27 cellular contexts compared by ENCODE assay signal in genomic region chrX:13254870-13255269, GRCh38.
DNase-seq lines count a peak whose midpoint lies in the region; ATAC-seq, FAIRE-seq and TF ChIP-seq lines count a peak whose summit lies in the region.
"Had no signal": no experiment of that assay in that cellular context is flagged by ENCODE, and none has a peak within 500 bp of the region (broad histone marks: within the 10 kb centered on the region; RNA-seq: fewer than 3 reads in every experiment).

No MANE protein-coding gene starts in this region.

- H3K27me3 ChIP-seq in Loucy (ENCODE audit: insufficient read depth, low read length, poor library complexity, severe bottlenecking) (no peaks in the 10 kb centered on the region), HepG2 (ENCODE audit: control insufficient read depth in 1 of 2, insufficient read depth in 2 of 2, low read length in 2 of 2) (no peaks in the 10 kb centered on the region), Peyer's patch (no peaks in the 10 kb centered on the region)
- H3K27me3 ChIP-seq: BLaER1, neural progenitor cell, SJCRH30, stomach, tibial nerve had no signal

- no peak for TF ChIP-seq EP300 in HepG2 (IDR thresholded peaks at IDR 0.05; ENCODE audit: low read depth in 2 of 2, low read length in 2 of 2)
- no peak for TF ChIP-seq EP300 in HepG2 (CRISPR knock-in tag; IDR thresholded peaks at IDR 0.05; ENCODE audit: borderline replicate concordance)

- no peak for FAIRE-seq in HepG2 (lab: Jason Lieb, UNC)
- FAIRE-seq: kidney had no signal

- H3K9me2 ChIP-seq in Loucy (replicated peaks; ENCODE audit: low read depth, low read length): no peaks in the 10 kb centered on the region

- H3K9me3 Mint-ChIP-seq in activated CD8-positive, alpha-beta memory T cell treated with anti-CD3 and anti-CD28 coated beads, Interleukin-2, amount 10 ng/mL, durations not matched to agents 7 days and 5 days (ENCODE audit: low read depth): no peaks in the 10 kb centered on the region
- H3K9me3 Mint-ChIP-seq in activated T-helper 17 cell treated with anti-CD3 and anti-CD28 coated beads, Interleukin-2, amount 50 U/mL, for 72 hours: no peaks in the 10 kb centered on the region
- H3K9me3 Mint-ChIP-seq in stimulated activated naive B cell treated with anti-CD40 and anti-IgM and Interleukin-4, amounts not matched to agents 10 μg/mL and 1 μg/mL and 100 μg/mL, for 72 hours: peaks cover 2 to 10% of the 10 kb centered on the region in 2 donors

- DNase-seq in activated CD8-positive, alpha-beta memory T cell treated with anti-CD3 and anti-CD28 coated beads, Interleukin-2, amount 10 ng/mL, durations not matched to agents 7 days and 5 days: peak; percentile 41
- no peak for DNase-seq in activated CD8-positive, alpha-beta memory T cell treated with anti-CD3 and anti-CD28 coated beads, Interleukin-2, amount 50 U/mL, for 4 hours
- DNase-seq in stimulated activated naive B cell treated with anti-CD40 and anti-IgM and Interleukin-4, amounts not matched to agents 10 μg/mL and 1 μg/mL and 100 μg/mL, for 72 hours: no peak
- DNase-seq in HepG2 (ENCODE audit: low spot score) (no peak), Peyer's patch (no peak)
- DNase-seq: activated CD8-positive, alpha-beta memory T cell treated with anti-CD3 and anti-CD28 coated beads, Interleukin-2, amount 50 U/mL, for 48 hours; activated gamma-delta T cell treated with Interleukin-2 at 50 U/mL for 16 hours; endodermal cell; GOT3; KG1; kidney; NCI-H1105; NCI-H2029; NCI-H226; NCI-H774; stomach; T-helper 17 cell had no signal

- H3K4me2 ChIP-seq in Loucy (ENCODE audit: low read depth, low read length, poor library complexity, severe bottlenecking) (peak overlapping the region; percentile 57), HepG2 (ENCODE audit: low read depth, low read length) (no peak overlapping the region)
- H3K4me2 ChIP-seq: BLaER1, neural progenitor cell had no signal

- 0 out of 2 replicates have a peak overlapping the region, but pooled peaks have one; percentile 44 for H2AFZ ChIP-seq in Loucy (ENCODE audit: low read length)
- no peak overlapping the region for H2AFZ ChIP-seq in HepG2 (ENCODE audit: low read length)

- POLR2A ChIA-PET in HepG2 (lab: Yijun Ruan, JAX): no interaction called here

- intact Hi-C loops in HepG2 (cut with micrococcal nuclease; ENCODE audit: unreplicated experiment): no loop called here

- TF ChIP-seq CTCF in Loucy (conservative IDR thresholded peaks at IDR 0.05; ENCODE audit: low read length) (no peak), HepG2 (CRISPR knock-in tag; IDR thresholded peaks at IDR 0.05) (no peak), Peyer's patch (IDR thresholded peaks at IDR 0.05) (no peak)

- H3F3A ChIP-seq in Loucy (ENCODE audit: low read depth): no peaks in the 10 kb centered on the region

- peaks cover 43% of the 10 kb centered on the region for H3K4me1 Mint-ChIP-seq in activated CD8-positive, alpha-beta memory T cell treated with anti-CD3 and anti-CD28 coated beads, Interleukin-2, amount 10 ng/mL, durations not matched to agents 7 days and 5 days
- peaks cover 3% of the 10 kb centered on the region for H3K4me1 Mint-ChIP-seq in activated T-helper 17 cell treated with anti-CD3 and anti-CD28 coated beads, Interleukin-2, amount 50 U/mL, for 72 hours
- peaks cover 38 to 42% of the 10 kb centered on the region in 2 donors for H3K4me1 Mint-ChIP-seq in stimulated activated naive B cell treated with anti-CD40 and anti-IgM and Interleukin-4, amounts not matched to agents 10 μg/mL and 1 μg/mL and 100 μg/mL, for 72 hours
- H3K4me1 Mint-ChIP-seq: endodermal cell, neural progenitor cell had no signal

- H3K4me3 ChIP-seq in Loucy (ENCODE audit: low read length, poor library complexity, severe bottlenecking): no peak overlapping the region
- H3K4me3 ChIP-seq in HepG2 (replicated peaks in 1 of 3; ENCODE audit: insufficient read depth in 1 of 3, low read depth in 2 of 3, low read length in 3 of 3): no peak overlapping the region
- no peak overlapping the region for H3K4me3 ChIP-seq in Peyer's patch
- H3K4me3 ChIP-seq: BLaER1, coronary artery, lower lobe of right lung, neural progenitor cell, SJCRH30, stomach, tibial nerve had no signal

- H3K9ac ChIP-seq in Loucy (ENCODE audit: low read depth, low read length, poor library complexity, severe bottlenecking) (no peak overlapping the region), HepG2 (ENCODE audit: insufficient read depth, low read depth, low read length) (no peak overlapping the region)
- H3K9ac ChIP-seq: BLaER1, neural progenitor cell had no signal

- H3K4me1 ChIP-seq in Loucy (ENCODE audit: insufficient read depth, low read length, poor library complexity, severe bottlenecking): peaks cover 30% of the 10 kb centered on the region
- H3K4me1 ChIP-seq in HepG2 (ENCODE audit: insufficient read depth, low read length): no peaks in the 10 kb centered on the region; the same call in 1 of the 2 replicates
- no peaks in the 10 kb centered on the region for H3K4me1 ChIP-seq in Peyer's patch
- H3K4me1 ChIP-seq: lower lobe of right lung, neural progenitor cell, stomach had no signal

- TF ChIP-seq POLR2A in HepG2 (IDR thresholded peaks at IDR 0.05; ENCODE audit: insufficient read depth in 1 of 2, low read depth in 2 of 2, low read length in 2 of 2) (no peak), Peyer's patch (IDR thresholded peaks at IDR 0.05) (no peak)

- H3K36me3 ChIP-seq in Loucy (ENCODE audit: insufficient read depth, low read length) (no peaks in the 10 kb centered on the region), HepG2 (replicated peaks in 1 of 2; ENCODE audit: control insufficient read depth in 1 of 2, insufficient read depth in 2 of 2, low read length in 2 of 2) (no peaks in the 10 kb centered on the region), Peyer's patch (no peaks in the 10 kb centered on the region)
- H3K36me3 ChIP-seq: BLaER1, lower lobe of right lung, neural progenitor cell, SJCRH30, stomach, tibial nerve had no signal

- peak; percentile 27 for ATAC-seq in activated CD8-positive, alpha-beta memory T cell treated with anti-CD3 and anti-CD28 coated beads, Interleukin-2, amount 10 ng/mL, durations not matched to agents 7 days and 5 days
- ATAC-seq in activated T-helper 17 cell treated with anti-CD3 and anti-CD28 coated beads, Interleukin-2, amount 50 U/mL, for 72 hours (replicated peaks): peak; percentile 26
- ATAC-seq in stimulated activated naive B cell treated with anti-CD40 and anti-IgM and Interleukin-4, amounts not matched to agents 10 μg/mL and 1 μg/mL and 100 μg/mL, for 72 hours (replicated peaks): no peak
- ATAC-seq in HepG2: no peak
- no peak for ATAC-seq in HG03442 (IDR thresholded peaks at IDR 0.05; ENCODE audit: unreplicated experiment)
- ATAC-seq: PC-3, T-helper 17 cell had no signal

- no peaks in the 10 kb centered on the region for H3K9me3 ChIP-seq in Loucy (ENCODE audit: insufficient read depth, low read depth, low read length)
- H3K9me3 ChIP-seq in HepG2 (ENCODE audit: low read length): no peaks in the 10 kb centered on the region
- no peaks in the 10 kb centered on the region for H3K9me3 ChIP-seq in Peyer's patch
- H3K9me3 ChIP-seq: lower lobe of right lung, stomach, tibial nerve had no signal

- H3K27ac Mint-ChIP-seq in activated CD8-positive, alpha-beta memory T cell treated with anti-CD3 and anti-CD28 coated beads, Interleukin-2, amount 10 ng/mL, durations not matched to agents 7 days and 5 days: peak overlapping the region; percentile 68
- H3K27ac Mint-ChIP-seq in activated T-helper 17 cell treated with anti-CD3 and anti-CD28 coated beads, Interleukin-2, amount 50 U/mL, for 72 hours: no peak overlapping the region
- peak overlapping the region; percentile 85 for H3K27ac Mint-ChIP-seq in stimulated activated naive B cell treated with anti-CD40 and anti-IgM and Interleukin-4, amounts not matched to agents 10 μg/mL and 1 μg/mL and 100 μg/mL, for 72 hours
- H3K27ac Mint-ChIP-seq: endodermal cell, neural progenitor cell, T-helper 17 cell had no signal

- no peak overlapping the region for H3K4me3 Mint-ChIP-seq in activated CD8-positive, alpha-beta memory T cell treated with anti-CD3 and anti-CD28 coated beads, Interleukin-2, amount 10 ng/mL, durations not matched to agents 7 days and 5 days
- no peak overlapping the region for H3K4me3 Mint-ChIP-seq in activated T-helper 17 cell treated with anti-CD3 and anti-CD28 coated beads, Interleukin-2, amount 50 U/mL, for 72 hours
- no peak overlapping the region for H3K4me3 Mint-ChIP-seq in stimulated activated naive B cell treated with anti-CD40 and anti-IgM and Interleukin-4, amounts not matched to agents 10 μg/mL and 1 μg/mL and 100 μg/mL, for 72 hours
- H3K4me3 Mint-ChIP-seq: endodermal cell, neural progenitor cell, T-helper 17 cell had no signal

- H3K79me2 ChIP-seq in Loucy (ENCODE audit: insufficient read depth, low read length) (no peaks in the 10 kb centered on the region), HepG2 (ENCODE audit: insufficient read depth, low read length) (no peaks in the 10 kb centered on the region)

- no peaks in the 10 kb centered on the region for H3K27me3 Mint-ChIP-seq in activated CD8-positive, alpha-beta memory T cell treated with anti-CD3 and anti-CD28 coated beads, Interleukin-2, amount 10 ng/mL, durations not matched to agents 7 days and 5 days
- no peaks in the 10 kb centered on the region for H3K27me3 Mint-ChIP-seq in activated T-helper 17 cell treated with anti-CD3 and anti-CD28 coated beads, Interleukin-2, amount 50 U/mL, for 72 hours
- H3K27me3 Mint-ChIP-seq in stimulated activated naive B cell treated with anti-CD40 and anti-IgM and Interleukin-4, amounts not matched to agents 10 μg/mL and 1 μg/mL and 100 μg/mL, for 72 hours: peaks cover 0 to 17% of the 10 kb centered on the region in 2 donors
- H3K27me3 Mint-ChIP-seq: T-helper 17 cell had no signal

- no TSS peak for BruUV-seq in HepG2 (replicated peaks; lab: Mats Ljungman, UMichigan)

- 93% methylated on average over 3 of the region's 3 CpGs for WGBS in HepG2 (ENCODE audit: low lambda C conversion rate)

- CTCF ChIA-PET in activated CD8-positive, alpha-beta memory T cell treated with anti-CD3 and anti-CD28 coated beads, Interleukin-2, amount 10 ng/mL, durations not matched to agents 7 days and 5 days (lab: Charles Lee): interaction anchor here (1.0 to 2.8 kb wide), 4 partner anchors 20 to 308 kb away, joined by 3 to 13 read pairs (median 6); no protein-coding TSS in a partner anchor
- CTCF ChIA-PET in HepG2 (lab: Yijun Ruan, JAX; ENCODE audit: low intra/inter-chr PET ratio, low total read pairs): no interaction called here

- no peak overlapping the region for H3K27ac ChIP-seq in HepG2 (ENCODE audit: extremely low read length, insufficient read depth, low read length)
- no peak overlapping the region for H3K27ac ChIP-seq in Peyer's patch
- H3K27ac ChIP-seq: BLaER1, lower lobe of right lung, neural progenitor cell, SJCRH30, stomach, tibial nerve had no signal

- in situ Hi-C loops in HepG2 (cut with HindIII; ENCODE audit: extremely low pct_ligation_motif_present, low pct_unique_long_range_greater_than_20kb): no loop called here

- no peaks in the 10 kb centered on the region for H4K20me1 ChIP-seq in Loucy (ENCODE audit: insufficient read depth, low read length, poor library complexity, severe bottlenecking)
- no peaks in the 10 kb centered on the region for H4K20me1 ChIP-seq in HepG2 (ENCODE audit: insufficient read depth, low read length)
- H4K20me1 ChIP-seq: BLaER1 had no signal

- TF ChIP-seq RAD21 in HepG2 (CRISPR knock-in tag; IDR thresholded peaks at IDR 0.05): no peak

- H3K36me3 Mint-ChIP-seq in activated CD8-positive, alpha-beta memory T cell treated with anti-CD3 and anti-CD28 coated beads, Interleukin-2, amount 10 ng/mL, durations not matched to agents 7 days and 5 days: peaks cover 8% of the 10 kb centered on the region
- no peaks in the 10 kb centered on the region for H3K36me3 Mint-ChIP-seq in activated T-helper 17 cell treated with anti-CD3 and anti-CD28 coated beads, Interleukin-2, amount 50 U/mL, for 72 hours (ENCODE audit: low read depth)
- H3K36me3 Mint-ChIP-seq in stimulated activated naive B cell treated with anti-CD40 and anti-IgM and Interleukin-4, amounts not matched to agents 10 μg/mL and 1 μg/mL and 100 μg/mL, for 72 hours: peaks cover 3 to 10% of the 10 kb centered on the region in 2 donors
- H3K36me3 Mint-ChIP-seq: neural progenitor cell had no signal

Comparison
In these comparisons a context has a peak if more than half of its experiments do, and no peak if none do; other contexts are left out.
1. ATAC-seq: peak in activated CD8-positive, alpha-beta memory T cell treated with anti-CD3 and anti-CD28 coated beads, Interleukin-2, amount 10 ng/mL, durations not matched to agents 7 days and 5 days (single experiment) and activated T-helper 17 cell treated with anti-CD3 and anti-CD28 coated beads, Interleukin-2, amount 50 U/mL, for 72 hours (single experiment); none in stimulated activated naive B cell treated with anti-CD40 and anti-IgM and Interleukin-4, amounts not matched to agents 10 μg/mL and 1 μg/mL and 100 μg/mL, for 72 hours (0 of 2), HepG2 (single experiment) and HG03442 (single experiment).